In the genomic region with DNA sequence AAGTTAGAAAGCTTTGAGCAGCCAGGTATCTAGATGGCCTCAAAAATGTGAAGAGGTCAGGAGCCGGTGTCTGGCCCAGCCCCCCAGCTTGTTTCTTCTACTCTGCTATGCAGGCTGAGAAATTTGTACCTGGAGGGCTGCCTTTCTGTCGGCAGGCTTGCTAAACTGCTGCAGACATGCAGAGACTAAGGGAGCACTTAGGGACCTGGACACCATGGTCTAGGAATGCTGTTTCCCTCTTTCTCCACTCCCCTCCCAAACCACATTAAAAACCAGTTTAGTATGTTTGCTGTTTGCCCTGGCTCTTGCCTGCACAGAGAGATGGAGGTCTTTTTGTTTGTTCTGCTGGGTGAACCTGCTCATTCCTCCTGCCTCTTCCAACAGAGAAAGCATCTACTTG, we compare ENCODE assay signal across 18 cellular contexts.
DNase-seq lines count a peak whose midpoint lies in the region; ATAC-seq and TF ChIP-seq lines count a peak whose summit lies in the region.
"Had no signal": no experiment of that assay in that cellular context is flagged by ENCODE, and none has a peak within 500 bp of the region (broad histone marks: within the 10 kb centered on the region; RNA-seq: fewer than 3 reads in every experiment).

No MANE protein-coding gene starts in this region.

- no TSS peak for BruUV-seq in A673 (replicated peaks; lab: Mats Ljungman, UMichigan)

- no peaks in the 10 kb centered on the region for H3K27me3 ChIP-seq in A673 (replicated peaks; ENCODE audit: insufficient read depth, low read depth, low read length, poor library complexity)
- no peaks in the 10 kb centered on the region for H3K27me3 ChIP-seq in mesendoderm (ENCODE audit: insufficient read depth, low read length, poor library complexity)
- H3K27me3 ChIP-seq in upper lobe of right lung: no peaks in the 10 kb centered on the region

- TF ChIP-seq CTCF in A673 (conservative IDR thresholded peaks at IDR 0.05; ENCODE audit: low read depth, low read length) (no peak), upper lobe of right lung (IDR thresholded peaks at IDR 0.05) (no peak)

- no peak overlapping the region for H2BK120ac ChIP-seq in mesendoderm (ENCODE audit: low read depth, low read length)

- no peak overlapping the region for H4K5ac ChIP-seq in mesendoderm (ENCODE audit: low read length)

- no peak overlapping the region for H3K4me2 ChIP-seq in mesendoderm (ENCODE audit: low read length)
- H3K4me2 ChIP-seq: A549 had no signal

- no peak overlapping the region for H3K23ac ChIP-seq in mesendoderm (ENCODE audit: low read length)

- ATAC-seq in upper lobe of right lung (peak; percentile 12), HG03097 (IDR thresholded peaks at IDR 0.05; ENCODE audit: low FRiP score, unreplicated experiment) (no peak)
- ATAC-seq: A549; CD8-positive, alpha-beta T cell had no signal

- no peaks in the 10 kb centered on the region for H3K36me3 ChIP-seq in A673 (ENCODE audit: insufficient read depth, low read length, poor library complexity, severe bottlenecking)
- no peaks in the 10 kb centered on the region for H3K36me3 ChIP-seq in mesendoderm (ENCODE audit: control insufficient read depth, insufficient read depth, low read length)
- H3K36me3 ChIP-seq in upper lobe of right lung: no peaks in the 10 kb centered on the region
- H3K36me3 ChIP-seq: HAP-1 had no signal

- no peaks in the 10 kb centered on the region for H3K79me2 ChIP-seq in mesendoderm (ENCODE audit: control insufficient read depth, insufficient read depth, low read length)

- no peak overlapping the region for H3K4ac ChIP-seq in mesendoderm (ENCODE audit: low read depth, low read length)

- H3K4me1 ChIP-seq in A673 (ENCODE audit: insufficient read depth, low read length, poor library complexity, severe bottlenecking): peaks cover 25% of the 10 kb centered on the region
- peaks cover 2% of the 10 kb centered on the region for H3K4me1 ChIP-seq in mesendoderm (ENCODE audit: control insufficient read depth, low read depth, low read length)
- H3K4me1 ChIP-seq in upper lobe of right lung: no peaks in the 10 kb centered on the region
- H3K4me1 ChIP-seq: A549, HAP-1 had no signal

- POLR2A ChIA-PET in A673 (lab: Charles Lee; ENCODE audit: low non-redundant PET): no interaction called here

- H2AK5ac ChIP-seq in mesendoderm (ENCODE audit: low read length): no peak overlapping the region

- no peak overlapping the region for H3K18ac ChIP-seq in mesendoderm (ENCODE audit: low read length)

- H3K4me3 ChIP-seq in A673 (ENCODE audit: low read depth, low read length, poor library complexity, severe bottlenecking): no peak overlapping the region
- H3K4me3 ChIP-seq in mesendoderm (ENCODE audit: low read length): no peak overlapping the region
- H3K4me3 ChIP-seq in upper lobe of right lung: no peak overlapping the region
- H3K4me3 ChIP-seq: A549, HAP-1 had no signal

- H3K56ac ChIP-seq in mesendoderm (ENCODE audit: low read length): no peak overlapping the region

- no peak overlapping the region for H3K9ac ChIP-seq in mesendoderm (ENCODE audit: low read length)

- no peak overlapping the region for H2BK15ac ChIP-seq in mesendoderm (replicated peaks; ENCODE audit: low read depth)

- H3K79me1 ChIP-seq in mesendoderm (ENCODE audit: low read length): no peaks in the 10 kb centered on the region

- DNase-seq in A673 (ENCODE audit: low spot score) (no peak), ELF-1 (ENCODE audit: low read depth, low spot score) (peak; percentile 88), mesendoderm (peak; percentile 43), upper lobe of right lung (no peak), mucosa of gallbladder (ENCODE audit: low spot score) (no peak), SW480 (ENCODE audit: low spot score) (no peak)
- DNase-seq: 8988T; C1 segment of cervical spinal cord; CD4-positive, CD25-positive, alpha-beta regulatory T cell; CD8-positive, alpha-beta T cell; DMS 273 treated with DMSO at 0.1 percent for 48 hours; DMS53; DMS79 treated with DMSO at 0.1 percent for 48 hours; GOT3; HFFc6 had no signal

- H3K9me3 ChIP-seq in A673 (ENCODE audit: low read depth, low read length, poor library complexity, severe bottlenecking): no peaks in the 10 kb centered on the region
- no peaks in the 10 kb centered on the region for H3K9me3 ChIP-seq in upper lobe of right lung
- H3K9me3 ChIP-seq: A549, HAP-1 had no signal

- H3K27ac ChIP-seq in A673 (ENCODE audit: low read depth, low read length, poor library complexity, severe bottlenecking) (peak overlapping the region; percentile 3), mesendoderm (ENCODE audit: low read depth, low read length) (no peak overlapping the region), upper lobe of right lung (no peak overlapping the region)
- H3K27ac ChIP-seq: A549 had no signal

- CTCF ChIA-PET in A673 (lab: Charles Lee): no interaction called here

- H4K8ac ChIP-seq in mesendoderm (ENCODE audit: low read depth, low read length): no peak overlapping the region

- intact Hi-C loops in A673 (cut with micrococcal nuclease; ENCODE audit: unreplicated experiment): no loop called here
- intact Hi-C loops in upper lobe of right lung (cut with DNase I): no loop called here

- H2BK5ac ChIP-seq in mesendoderm (ENCODE audit: low read length): no peak overlapping the region

- WGBS in mesendoderm (ENCODE audit: extremely low coverage, insufficient coverage, low lambda C conversion rate): no CpG with 5 or more reads among the region's 2 CpGs

Comparison
In these comparisons a context has a peak if more than half of its experiments do, and no peak if none do; other contexts are left out.
1. DNase-seq: peak in ELF-1 (single experiment) and mesendoderm (single experiment); none in A673 (single experiment), upper lobe of right lung (single experiment), mucosa of gallbladder (single experiment) and SW480 (single experiment).